Comparison of ENCODE assay signal across 33 cellular contexts in genomic region chr13:111394211-111394922, GRCh38.
"Had no signal": no experiment of that assay in that cellular context is flagged by ENCODE, and none has a peak within 500 bp of the region (broad histone marks: within the 10 kb centered on the region; RNA-seq: fewer than 3 reads in every experiment).

No MANE protein-coding gene starts in this region.

- H3K4me3 ChIP-seq: adrenal gland, body of pancreas, cardiac muscle cell, heart right ventricle, left lung, lung, mucosa of descending colon, ovary, right lobe of liver, thoracic aorta, upper lobe of left lung had no signal

- H3K27ac Mint-ChIP-seq: activated naive CD4-positive, alpha-beta T cell treated with anti-CD3 and anti-CD28 coated beads for 36 hours; activated naive CD8-positive, alpha-beta T cell treated with anti-CD3 and anti-CD28 coated beads for 36 hours; activated T-helper 17 cell treated with anti-CD3 and anti-CD28 coated beads, Interleukin-2, amount 50 U/mL, for 72 hours; nephron progenitor cell; progenitor cell of endocrine pancreas; T-helper 1 cell treated with Interleukin-12 subunit alpha and Interleukin-12 subunit beta and Interleukin-4 antibody, amounts not matched to agents 30 μg/mL and 1 μg/mL, for 36 hours had no signal

- H3K4me1 Mint-ChIP-seq: activated T-helper 17 cell treated with anti-CD3 and anti-CD28 coated beads, Interleukin-2, amount 50 U/mL, for 72 hours had no signal

- FAIRE-seq: TTC549 had no signal

- H3K27me3 Mint-ChIP-seq: activated naive CD8-positive, alpha-beta T cell treated with anti-CD3 and anti-CD28 coated beads for 36 hours; activated T-helper 17 cell treated with anti-CD3 and anti-CD28 coated beads, Interleukin-2, amount 50 U/mL, for 72 hours had no signal

- H3K27me3 ChIP-seq: adrenal gland, body of pancreas, cardiac muscle cell, left lung, neutrophil, ovary, right lobe of liver, upper lobe of left lung had no signal

- H3K9me3 Mint-ChIP-seq: activated naive CD8-positive, alpha-beta T cell treated with anti-CD3 and anti-CD28 coated beads for 36 hours; activated T-helper 17 cell treated with anti-CD3 and anti-CD28 coated beads, Interleukin-2, amount 50 U/mL, for 72 hours; T-helper 1 cell treated with Interleukin-12 subunit alpha and Interleukin-12 subunit beta and Interleukin-4 antibody, amounts not matched to agents 30 μg/mL and 1 μg/mL, for 36 hours had no signal

- DNase-seq: activated CD4-positive, alpha-beta T cell treated with anti-CD3 and anti-CD28 coated beads for 4 hours; activated CD4-positive, alpha-beta T cell treated with anti-CD3 and anti-CD28 coated beads, Interleukin-2, amount 50 U/mL, for 4 hours; activated naive CD4-positive, alpha-beta T cell treated with anti-CD3 and anti-CD28 coated beads for 36 hours; activated naive CD8-positive, alpha-beta T cell treated with anti-CD3 and anti-CD28 coated beads for 36 hours; activated T-cell treated with anti-CD3 and anti-CD28 coated beads, Interleukin-2, amount 50 U/mL, for 4 hours; body of pancreas; cortex of kidney; foreskin fibroblast; heart right ventricle; kidney glomerular epithelial cell; left lung; mesendoderm; mucosa of descending colon; nephron progenitor cell; ovary; SK-N-SH; stimulated activated CD4-positive, alpha-beta T cell treated with anti-CD3 and anti-CD28 coated beads, Interleukin-12 subunit alpha, Interleukin-12 subunit beta, amount 100 ng/mL, for 4 hours; stimulated activated CD4-positive, alpha-beta T cell treated with anti-CD3 and anti-CD28 coated beads, Interleukin-4, amount 100 ng/mL, for 1 hour; stimulated activated naive CD8-positive, alpha-beta T cell treated with anti-CD3 and anti-CD28 coated beads, Interleukin-15, Interleukin-2, amounts not matched to agents 100 U/mL and 50 U/mL, for 24 hours; SW 1271; T-helper 9 cell had no signal

- H3K36me3 Mint-ChIP-seq: activated naive CD8-positive, alpha-beta T cell treated with anti-CD3 and anti-CD28 coated beads for 36 hours had no signal

- H3K4me3 Mint-ChIP-seq: activated naive CD4-positive, alpha-beta T cell treated with anti-CD3 and anti-CD28 coated beads for 36 hours; activated naive CD8-positive, alpha-beta T cell treated with anti-CD3 and anti-CD28 coated beads for 36 hours; activated T-cell treated with anti-CD3 and anti-CD28 coated beads, Interleukin-2, amount 50 U/mL, for 4 hours; activated T-helper 17 cell treated with anti-CD3 and anti-CD28 coated beads, Interleukin-2, amount 50 U/mL, for 72 hours; nephron progenitor cell; T-helper 1 cell treated with Interleukin-12 subunit alpha and Interleukin-12 subunit beta and Interleukin-4 antibody, amounts not matched to agents 30 μg/mL and 1 μg/mL, for 36 hours had no signal

- H3K36me3 ChIP-seq: adrenal gland, cardiac muscle cell, heart right ventricle, left lung, neutrophil, ovary, right lobe of liver, thoracic aorta, upper lobe of left lung had no signal

- ATAC-seq: activated T-cell treated with anti-CD3 and anti-CD28 coated beads, Interleukin-2, amount 50 U/mL, for 4 hours; activated T-helper 17 cell treated with anti-CD3 and anti-CD28 coated beads, Interleukin-2, amount 50 U/mL, for 72 hours; body of pancreas; esophagus mucosa; heart right ventricle; left lung; mucosa of descending colon; right lobe of liver; stimulated activated naive CD8-positive, alpha-beta T cell treated with anti-CD3 and anti-CD28 coated beads, Interleukin-15, Interleukin-2, amounts not matched to agents 100 U/mL and 50 U/mL, for 24 hours had no signal
